8 cellular contexts compared by ENCODE assay signal in the genomic region with DNA sequence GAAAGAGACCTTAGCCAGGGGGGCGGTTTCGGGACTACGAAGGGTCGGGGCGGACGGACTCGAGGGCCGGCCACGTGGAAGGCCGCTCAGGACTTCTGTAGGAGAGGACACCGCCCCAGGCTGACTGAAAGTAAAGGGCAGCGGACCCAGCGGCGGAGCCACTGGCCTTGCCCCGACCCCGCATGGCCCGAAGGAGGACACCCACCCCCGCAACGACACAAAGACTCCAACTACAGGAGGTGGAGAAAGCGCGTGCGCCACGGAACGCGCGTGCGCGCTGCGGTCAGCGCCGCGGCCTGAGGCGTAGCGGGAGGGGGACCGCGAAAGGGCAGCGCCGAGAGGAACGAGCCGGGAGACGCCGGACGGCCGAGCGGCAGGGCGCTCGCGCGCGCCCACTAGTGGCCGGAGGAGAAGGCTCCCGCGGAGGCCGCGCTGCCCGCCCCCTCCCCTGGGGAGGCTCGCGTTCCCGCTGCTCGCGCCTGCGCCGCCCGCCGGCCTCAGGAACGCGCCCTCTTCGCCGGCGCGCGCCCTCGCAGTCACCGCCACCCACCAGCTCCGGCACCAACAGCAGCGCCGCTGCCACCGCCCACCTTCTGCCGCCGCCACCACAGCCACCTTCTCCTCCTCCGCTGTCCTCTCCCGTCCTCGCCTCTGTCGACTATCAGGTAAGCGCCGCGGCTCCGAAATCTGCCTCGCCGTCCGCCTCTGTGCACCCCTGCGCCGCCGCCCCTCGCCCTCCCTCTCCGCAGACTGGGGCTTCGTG. TPM values are rescaled to one million over a fixed set of nuclear protein-coding genes. Genes with fewer than 3 reads are reported as not detected.
A peak's percentile ranks its signal among the peaks of the same experiment; 100 is the strongest.
DNase-seq lines count a peak whose midpoint lies in the region; ATAC-seq and TF ChIP-seq lines count a peak whose summit lies in the region.

A gene (plus strand): TSS at position 533 of the 763 bp plus-strand sequence. CDS start 67,784 bp downstream, outside the sequence.

- 3 to 4% methylated on average over 37 to 43 of the region's 97 CpGs for WGBS in lower leg skin, 2 donors

- H3K4me3 Mint-ChIP-seq in activated CD8-positive, alpha-beta T cell treated with anti-CD3 and anti-CD28 coated beads for 36 hours = peak within 1 kb of the TSS; percentile 75

- H3K4me1 Mint-ChIP-seq in activated CD8-positive, alpha-beta T cell treated with anti-CD3 and anti-CD28 coated beads for 36 hours (ENCODE audit: low read depth) = peaks cover 19% of the 10 kb centered on the region

- CTCF ChIA-PET in activated CD8-positive, alpha-beta T cell treated with anti-CD3 and anti-CD28 coated beads for 36 hours (lab: Charles Lee) = interaction anchor here (0.6 to 2.5 kb wide), 11 partner anchors 9 to 149 kb away, joined by 3 to 14 read pairs (median 5); no protein-coding TSS in a partner anchor

- DNase-seq in NCI-H69 (lab: John Stamatoyannopoulos, UW) (peak; percentile 98), ecto neural progenitor cell (ENCODE audit: low spot score) (peak; percentile 99), lower leg skin (ENCODE audit: low spot score in 2 of 2) (peak; percentile 83 to 97)
- DNase-seq in activated CD8-positive, alpha-beta T cell treated with anti-CD3 and anti-CD28 coated beads for 36 hours = peak; percentile 85
- peak; percentile 81 for DNase-seq in stimulated activated CD4-positive, alpha-beta T cell treated with anti-CD3 and anti-CD28 coated beads, Interleukin-4, amount 100 ng/mL, for 1 hour

- H3K36me3 Mint-ChIP-seq in activated CD8-positive, alpha-beta T cell treated with anti-CD3 and anti-CD28 coated beads for 36 hours (ENCODE audit: low read depth) = no peaks in the 10 kb centered on the region

- H3K9me3 Mint-ChIP-seq in activated CD8-positive, alpha-beta T cell treated with anti-CD3 and anti-CD28 coated beads for 36 hours = no peaks in the 10 kb centered on the region

- ATAC-seq in GM18498 (IDR thresholded peaks at IDR 0.05; ENCODE audit: unreplicated experiment) = peak; percentile 77
- ATAC-seq in HG03520 (IDR thresholded peaks at IDR 0.05; ENCODE audit: unreplicated experiment) = peak; percentile 68
- ATAC-seq in activated CD8-positive, alpha-beta T cell treated with anti-CD3 and anti-CD28 coated beads for 36 hours = peak; percentile 92
- ATAC-seq in GM19328 (IDR thresholded peaks at IDR 0.05; ENCODE audit: unreplicated experiment) = no peak

- peak within 1 kb of the TSS; percentile 50 for H3K4me3 ChIP-seq in lower leg skin (ENCODE audit: low read depth, poor library complexity, severe bottlenecking)

- intact Hi-C loops in activated CD8-positive, alpha-beta T cell treated with anti-CD3 and anti-CD28 coated beads for 36 hours (cut with micrococcal nuclease) = no loop called here
- intact Hi-C loops in lower leg skin (cut with DNase I; ENCODE audit: low total_unique reads) = no loop called here

- peak; percentile 88 for TF ChIP-seq CTCF in activated CD8-positive, alpha-beta T cell treated with anti-CD3 and anti-CD28 coated beads for 36 hours (IDR thresholded peaks at IDR 0.05)
- TF ChIP-seq CTCF in lower leg skin (IDR thresholded peaks at IDR 0.05) = no peak

- TF ChIP-seq POLR2A in lower leg skin (IDR thresholded peaks at IDR 0.05) = no peak

- POLR2A ChIA-PET in activated CD8-positive, alpha-beta T cell treated with anti-CD3 and anti-CD28 coated beads for 36 hours (lab: Charles Lee) = interaction anchor here (1.2 kb wide), 1 partner anchor 15 kb away, joined by 4 read pairs; no protein-coding TSS in a partner anchor

- peaks cover 40% of the 10 kb centered on the region for H3K27me3 Mint-ChIP-seq in activated CD8-positive, alpha-beta T cell treated with anti-CD3 and anti-CD28 coated beads for 36 hours

- H3K27ac Mint-ChIP-seq in activated CD8-positive, alpha-beta T cell treated with anti-CD3 and anti-CD28 coated beads for 36 hours = no peak within 1 kb of the TSS

RNA-seq across cellular contexts. Expression of the gene that starts here (rescaled TPM):
- total RNA-seq in activated CD8-positive, alpha-beta T cell treated with anti-CD3 and anti-CD28 coated beads for 36 hours = 1 to 10 TPM; 1.3 to 1.4 TPM
- 1 to 10 TPM; 4.1 to 7.6 (median 6.2) TPM for total RNA-seq in lower leg skin
